ENCODE assay signal across 1 cellular context in the genomic region with DNA sequence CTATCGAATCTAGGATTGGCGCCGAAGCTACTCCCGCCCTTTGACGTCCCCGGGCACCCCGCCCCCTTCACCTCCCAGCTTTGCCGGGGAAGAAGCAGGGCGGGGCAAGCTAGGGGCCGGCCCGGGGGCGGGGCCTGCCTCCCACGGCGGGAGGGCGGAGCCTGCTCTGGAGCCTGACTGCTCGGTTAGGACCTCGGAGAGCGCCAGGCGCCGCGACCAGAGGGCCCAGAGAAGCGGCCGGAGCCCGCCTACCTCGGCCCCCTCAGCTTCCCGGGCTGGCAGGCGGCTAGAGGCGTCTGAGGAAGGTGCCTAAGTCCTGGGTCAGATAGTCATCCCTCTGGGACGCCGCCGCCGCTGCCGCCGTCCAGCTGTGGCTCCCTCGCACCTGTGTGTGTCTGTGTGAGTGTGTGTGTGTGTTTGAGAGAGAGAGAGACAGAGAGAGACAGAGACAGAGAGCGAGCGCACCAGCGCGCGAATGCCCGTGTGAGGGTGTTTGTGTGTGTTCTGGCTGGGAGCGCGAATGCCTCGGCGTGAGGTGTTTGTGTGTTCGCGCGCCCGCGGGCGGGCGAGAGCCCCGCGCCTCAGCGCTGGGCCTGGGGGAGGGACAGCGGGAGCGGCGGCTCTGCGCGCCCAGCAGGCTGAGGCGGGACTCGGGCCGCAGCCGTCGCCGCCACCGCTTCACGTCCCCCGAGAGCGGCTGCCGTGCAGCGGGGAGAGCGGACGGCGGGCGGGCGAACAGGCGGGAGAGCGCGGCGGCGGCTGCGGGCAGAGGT.
TF ChIP-seq lines count a peak whose summit lies in the region.

A gene (plus strand): TSS at position 176 of the 773 bp plus-strand sequence. CDS start 1,374 bp downstream, outside the sequence.

TF ChIP-seq in H1, 55 proteins besides CTCF, POLR2A, EP300 and RAD21 (continued from another document):
- TF ChIP-seq HDAC2 (IDR thresholded peaks at IDR 0.05; ENCODE audit: borderline replicate concordance in 1 of 2, low read depth in 2 of 2, low read length in 2 of 2): peak in 1 of 2 experiments; percentile 66; a peak in 1 of 4 replicates
- no peak for TF ChIP-seq GABPA (IDR thresholded peaks at IDR 0.05; ENCODE audit: borderline replicate concordance, insufficient read depth, low read length)
- TF ChIP-seq, protein P1, sequence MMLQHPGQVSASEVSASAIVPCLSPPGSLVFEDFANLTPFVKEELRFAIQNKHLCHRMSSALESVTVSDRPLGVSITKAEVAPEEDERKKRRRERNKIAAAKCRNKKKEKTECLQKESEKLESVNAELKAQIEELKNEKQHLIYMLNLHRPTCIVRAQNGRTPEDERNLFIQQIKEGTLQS (IDR thresholded peaks at IDR 0.05; ENCODE audit: insufficient read depth, low read depth, low read length): no peak
- 0 out of 2 replicates have a peak, but pooled peaks have one; percentile 5 for TF ChIP-seq SRF (IDR thresholded peaks at IDR 0.05; ENCODE audit: low read depth, low read length)
- TF ChIP-seq CBX8 (IDR thresholded peaks at IDR 0.05; ENCODE audit: borderline replicate concordance, low read depth, low read length): no peak
- TF ChIP-seq CTBP2 (IDR thresholded peaks at IDR 0.05; ENCODE audit: borderline replicate concordance, insufficient read depth, insufficient read length, low read length): no peak
- peak; percentile 85 for TF ChIP-seq KDM4A (IDR thresholded peaks at IDR 0.05; ENCODE audit: low read depth, low read length, severe bottlenecking)
- no peak for TF ChIP-seq MAFK (IDR thresholded peaks at IDR 0.05; ENCODE audit: low read depth, low read length)
- TF ChIP-seq JUN (IDR thresholded peaks at IDR 0.05; ENCODE audit: low read depth, low read length): no peak
- no peak for TF ChIP-seq BRCA1 (IDR thresholded peaks at IDR 0.05; ENCODE audit: low read depth, low read length)
- no peak for TF ChIP-seq RXRA (IDR thresholded peaks at IDR 0.05; ENCODE audit: insufficient read depth, low read depth, low read length)
- no peak for TF ChIP-seq SAP30 (IDR thresholded peaks at IDR 0.05; ENCODE audit: insufficient read depth, insufficient replicate concordance, low read length)
- no peak for TF ChIP-seq TEAD4 (IDR thresholded peaks at IDR 0.05; ENCODE audit: low read depth, low read length)
- TF ChIP-seq TAF7 (optimal IDR thresholded peaks at IDR 0.05; ENCODE audit: borderline replicate concordance, low read depth, low read length): peak; percentile 55
- no peak for TF ChIP-seq BACH1 (IDR thresholded peaks at IDR 0.05; ENCODE audit: low read length)
- no peak for TF ChIP-seq SP2 (IDR thresholded peaks at IDR 0.05; ENCODE audit: low read length)
- TF ChIP-seq, protein P2, sequence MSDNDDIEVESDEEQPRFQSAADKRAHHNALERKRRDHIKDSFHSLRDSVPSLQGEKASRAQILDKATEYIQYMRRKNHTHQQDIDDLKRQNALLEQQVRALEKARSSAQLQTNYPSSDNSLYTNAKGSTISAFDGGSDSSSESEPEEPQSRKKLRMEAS (IDR thresholded peaks at IDR 0.05): no peak; the same call in 1 of the 2 replicates
- TF ChIP-seq HDAC6 (IDR thresholded peaks at IDR 0.05; ENCODE audit: low read depth, low read length): no peak
- no peak for TF ChIP-seq NRF1 (IDR thresholded peaks at IDR 0.05; ENCODE audit: low read depth, low read length)
- TF ChIP-seq TCF12 (IDR thresholded peaks at IDR 0.05; ENCODE audit: low read depth, low read length): no peak
- TF ChIP-seq TAF1 (IDR thresholded peaks at IDR 0.05; ENCODE audit: low read depth, low read length): peak; percentile 79
- peak; percentile 73 for TF ChIP-seq ASH2L (IDR thresholded peaks at IDR 0.05; ENCODE audit: low read length)
- TF ChIP-seq RNF2 (IDR thresholded peaks at IDR 0.05; ENCODE audit: borderline replicate concordance, low read depth, low read length, missing control alignments, poor library complexity, severe bottlenecking): no peak
- no peak for TF ChIP-seq POU5F1 (IDR thresholded peaks at IDR 0.05; ENCODE audit: low read depth, low read length)
- TF ChIP-seq CHD1 (IDR thresholded peaks at IDR 0.05; ENCODE audit: low read depth, low read length): no peak
- TF ChIP-seq EGR1 (IDR thresholded peaks at IDR 0.05; ENCODE audit: borderline replicate concordance, low read depth, low read length): no peak; the same call in 1 of the 2 replicates
- TF ChIP-seq, protein P3, sequence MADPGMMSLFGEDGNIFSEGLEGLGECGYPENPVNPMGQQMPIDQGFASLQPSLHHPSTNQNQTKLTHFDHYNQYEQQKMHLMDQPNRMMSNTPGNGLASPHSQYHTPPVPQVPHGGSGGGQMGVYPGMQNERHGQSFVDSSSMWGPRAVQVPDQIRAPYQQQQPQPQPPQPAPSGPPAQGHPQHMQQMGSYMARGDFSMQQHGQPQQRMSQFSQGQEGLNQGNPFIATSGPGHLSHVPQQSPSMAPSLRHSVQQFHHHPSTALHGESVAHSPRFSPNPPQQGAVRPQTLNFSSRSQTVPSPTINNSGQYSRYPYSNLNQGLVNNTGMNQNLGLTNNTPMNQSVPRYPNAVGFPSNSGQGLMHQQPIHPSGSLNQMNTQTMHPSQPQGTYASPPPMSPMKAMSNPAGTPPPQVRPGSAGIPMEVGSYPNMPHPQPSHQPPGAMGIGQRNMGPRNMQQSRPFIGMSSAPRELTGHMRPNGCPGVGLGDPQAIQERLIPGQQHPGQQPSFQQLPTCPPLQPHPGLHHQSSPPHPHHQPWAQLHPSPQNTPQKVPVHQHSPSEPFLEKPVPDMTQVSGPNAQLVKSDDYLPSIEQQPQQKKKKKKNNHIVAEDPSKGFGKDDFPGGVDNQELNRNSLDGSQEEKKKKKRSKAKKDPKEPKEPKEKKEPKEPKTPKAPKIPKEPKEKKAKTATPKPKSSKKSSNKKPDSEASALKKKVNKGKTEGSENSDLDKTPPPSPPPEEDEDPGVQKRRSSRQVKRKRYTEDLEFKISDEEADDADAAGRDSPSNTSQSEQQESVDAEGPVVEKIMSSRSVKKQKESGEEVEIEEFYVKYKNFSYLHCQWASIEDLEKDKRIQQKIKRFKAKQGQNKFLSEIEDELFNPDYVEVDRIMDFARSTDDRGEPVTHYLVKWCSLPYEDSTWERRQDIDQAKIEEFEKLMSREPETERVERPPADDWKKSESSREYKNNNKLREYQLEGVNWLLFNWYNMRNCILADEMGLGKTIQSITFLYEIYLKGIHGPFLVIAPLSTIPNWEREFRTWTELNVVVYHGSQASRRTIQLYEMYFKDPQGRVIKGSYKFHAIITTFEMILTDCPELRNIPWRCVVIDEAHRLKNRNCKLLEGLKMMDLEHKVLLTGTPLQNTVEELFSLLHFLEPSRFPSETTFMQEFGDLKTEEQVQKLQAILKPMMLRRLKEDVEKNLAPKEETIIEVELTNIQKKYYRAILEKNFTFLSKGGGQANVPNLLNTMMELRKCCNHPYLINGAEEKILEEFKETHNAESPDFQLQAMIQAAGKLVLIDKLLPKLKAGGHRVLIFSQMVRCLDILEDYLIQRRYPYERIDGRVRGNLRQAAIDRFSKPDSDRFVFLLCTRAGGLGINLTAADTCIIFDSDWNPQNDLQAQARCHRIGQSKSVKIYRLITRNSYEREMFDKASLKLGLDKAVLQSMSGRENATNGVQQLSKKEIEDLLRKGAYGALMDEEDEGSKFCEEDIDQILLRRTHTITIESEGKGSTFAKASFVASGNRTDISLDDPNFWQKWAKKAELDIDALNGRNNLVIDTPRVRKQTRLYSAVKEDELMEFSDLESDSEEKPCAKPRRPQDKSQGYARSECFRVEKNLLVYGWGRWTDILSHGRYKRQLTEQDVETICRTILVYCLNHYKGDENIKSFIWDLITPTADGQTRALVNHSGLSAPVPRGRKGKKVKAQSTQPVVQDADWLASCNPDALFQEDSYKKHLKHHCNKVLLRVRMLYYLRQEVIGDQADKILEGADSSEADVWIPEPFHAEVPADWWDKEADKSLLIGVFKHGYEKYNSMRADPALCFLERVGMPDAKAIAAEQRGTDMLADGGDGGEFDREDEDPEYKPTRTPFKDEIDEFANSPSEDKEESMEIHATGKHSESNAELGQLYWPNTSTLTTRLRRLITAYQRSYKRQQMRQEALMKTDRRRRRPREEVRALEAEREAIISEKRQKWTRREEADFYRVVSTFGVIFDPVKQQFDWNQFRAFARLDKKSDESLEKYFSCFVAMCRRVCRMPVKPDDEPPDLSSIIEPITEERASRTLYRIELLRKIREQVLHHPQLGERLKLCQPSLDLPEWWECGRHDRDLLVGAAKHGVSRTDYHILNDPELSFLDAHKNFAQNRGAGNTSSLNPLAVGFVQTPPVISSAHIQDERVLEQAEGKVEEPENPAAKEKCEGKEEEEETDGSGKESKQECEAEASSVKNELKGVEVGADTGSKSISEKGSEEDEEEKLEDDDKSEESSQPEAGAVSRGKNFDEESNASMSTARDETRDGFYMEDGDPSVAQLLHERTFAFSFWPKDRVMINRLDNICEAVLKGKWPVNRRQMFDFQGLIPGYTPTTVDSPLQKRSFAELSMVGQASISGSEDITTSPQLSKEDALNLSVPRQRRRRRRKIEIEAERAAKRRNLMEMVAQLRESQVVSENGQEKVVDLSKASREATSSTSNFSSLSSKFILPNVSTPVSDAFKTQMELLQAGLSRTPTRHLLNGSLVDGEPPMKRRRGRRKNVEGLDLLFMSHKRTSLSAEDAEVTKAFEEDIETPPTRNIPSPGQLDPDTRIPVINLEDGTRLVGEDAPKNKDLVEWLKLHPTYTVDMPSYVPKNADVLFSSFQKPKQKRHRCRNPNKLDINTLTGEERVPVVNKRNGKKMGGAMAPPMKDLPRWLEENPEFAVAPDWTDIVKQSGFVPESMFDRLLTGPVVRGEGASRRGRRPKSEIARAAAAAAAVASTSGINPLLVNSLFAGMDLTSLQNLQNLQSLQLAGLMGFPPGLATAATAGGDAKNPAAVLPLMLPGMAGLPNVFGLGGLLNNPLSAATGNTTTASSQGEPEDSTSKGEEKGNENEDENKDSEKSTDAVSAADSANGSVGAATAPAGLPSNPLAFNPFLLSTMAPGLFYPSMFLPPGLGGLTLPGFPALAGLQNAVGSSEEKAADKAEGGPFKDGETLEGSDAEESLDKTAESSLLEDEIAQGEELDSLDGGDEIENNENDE (IDR thresholded peaks at IDR 0.05; ENCODE audit: insufficient replicate concordance, low read length): no peak
- peak; percentile 58 to 97; a peak in 3 of 4 replicates for TF ChIP-seq SIN3A (conservative IDR thresholded peaks at IDR 0.05 in 1 of 2, IDR thresholded peaks at IDR 0.05 in 1 of 2; ENCODE audit: low read depth in 1 of 2, low read length in 2 of 2)
- no peak for TF ChIP-seq KDM1A (IDR thresholded peaks at IDR 0.05; ENCODE audit: borderline replicate concordance, low read length)
- no peak for TF ChIP-seq ZNF274 (IDR thresholded peaks at IDR 0.05; ENCODE audit: borderline replicate concordance, extremely low read depth, low read length)
- no peak for TF ChIP-seq CEBPB (IDR thresholded peaks at IDR 0.05; ENCODE audit: low read depth, low read length)
- peak; percentile 7 for TF ChIP-seq EZH2 (IDR thresholded peaks at IDR 0.05; ENCODE audit: low read depth, low read length, severe bottlenecking)
- TF ChIP-seq SUZ12 (IDR thresholded peaks at IDR 0.05; ENCODE audit: low read length): no peak
- no peak for TF ChIP-seq FOSL1 (IDR thresholded peaks at IDR 0.05; ENCODE audit: insufficient read depth, low read depth, low read length)
- peak; percentile 44; the same call in 1 of the 2 replicates for TF ChIP-seq TBP (IDR thresholded peaks at IDR 0.05; ENCODE audit: low read depth, low read length)
- TF ChIP-seq, protein P4, sequence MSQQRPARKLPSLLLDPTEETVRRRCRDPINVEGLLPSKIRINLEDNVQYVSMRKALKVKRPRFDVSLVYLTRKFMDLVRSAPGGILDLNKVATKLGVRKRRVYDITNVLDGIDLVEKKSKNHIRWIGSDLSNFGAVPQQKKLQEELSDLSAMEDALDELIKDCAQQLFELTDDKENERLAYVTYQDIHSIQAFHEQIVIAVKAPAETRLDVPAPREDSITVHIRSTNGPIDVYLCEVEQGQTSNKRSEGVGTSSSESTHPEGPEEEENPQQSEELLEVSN (IDR thresholded peaks at IDR 0.05): peak; percentile 33; the same call in 1 of the 2 replicates
- TF ChIP-seq SP1 (IDR thresholded peaks at IDR 0.05; ENCODE audit: low read depth, low read length): no peak
- TF ChIP-seq KDM5A (IDR thresholded peaks at IDR 0.05; ENCODE audit: low read length): no peak
- TF ChIP-seq CBX5 (IDR thresholded peaks at IDR 0.05; ENCODE audit: low read depth, low read length): no peak
- TF ChIP-seq, protein P5, sequence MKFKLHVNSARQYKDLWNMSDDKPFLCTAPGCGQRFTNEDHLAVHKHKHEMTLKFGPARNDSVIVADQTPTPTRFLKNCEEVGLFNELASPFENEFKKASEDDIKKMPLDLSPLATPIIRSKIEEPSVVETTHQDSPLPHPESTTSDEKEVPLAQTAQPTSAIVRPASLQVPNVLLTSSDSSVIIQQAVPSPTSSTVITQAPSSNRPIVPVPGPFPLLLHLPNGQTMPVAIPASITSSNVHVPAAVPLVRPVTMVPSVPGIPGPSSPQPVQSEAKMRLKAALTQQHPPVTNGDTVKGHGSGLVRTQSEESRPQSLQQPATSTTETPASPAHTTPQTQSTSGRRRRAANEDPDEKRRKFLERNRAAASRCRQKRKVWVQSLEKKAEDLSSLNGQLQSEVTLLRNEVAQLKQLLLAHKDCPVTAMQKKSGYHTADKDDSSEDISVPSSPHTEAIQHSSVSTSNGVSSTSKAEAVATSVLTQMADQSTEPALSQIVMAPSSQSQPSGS (IDR thresholded peaks at IDR 0.05; ENCODE audit: low read length): no peak
- no peak for TF ChIP-seq YY1 (IDR thresholded peaks at IDR 0.05; ENCODE audit: low read depth, low read length)
- TF ChIP-seq JUND (IDR thresholded peaks at IDR 0.05; ENCODE audit: low read length): 0 out of 2 replicates have a peak, but pooled peaks have one; percentile 10
- TF ChIP-seq RBBP5 (IDR thresholded peaks at IDR 0.05; ENCODE audit: borderline replicate concordance, low read depth, low read length): peak; percentile 96
- TF ChIP-seq CHD2 (IDR thresholded peaks at IDR 0.05; ENCODE audit: low read length): 0 out of 2 replicates have a peak, but pooled peaks have one; percentile 13
- TF ChIP-seq PHF8 (conservative IDR thresholded peaks at IDR 0.05; ENCODE audit: low read depth, low read length): no peak; the same call in 1 of the 2 replicates
- no peak for TF ChIP-seq SP4 (IDR thresholded peaks at IDR 0.05; ENCODE audit: low read length)
- TF ChIP-seq, protein P6, sequence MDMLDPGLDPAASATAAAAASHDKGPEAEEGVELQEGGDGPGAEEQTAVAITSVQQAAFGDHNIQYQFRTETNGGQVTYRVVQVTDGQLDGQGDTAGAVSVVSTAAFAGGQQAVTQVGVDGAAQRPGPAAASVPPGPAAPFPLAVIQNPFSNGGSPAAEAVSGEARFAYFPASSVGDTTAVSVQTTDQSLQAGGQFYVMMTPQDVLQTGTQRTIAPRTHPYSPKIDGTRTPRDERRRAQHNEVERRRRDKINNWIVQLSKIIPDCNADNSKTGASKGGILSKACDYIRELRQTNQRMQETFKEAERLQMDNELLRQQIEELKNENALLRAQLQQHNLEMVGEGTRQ (IDR thresholded peaks at IDR 0.05; ENCODE audit: low read length): no peak
- TF ChIP-seq SIX5 (IDR thresholded peaks at IDR 0.05; ENCODE audit: low read depth, low read length): no peak
- TF ChIP-seq GTF2F1 (IDR thresholded peaks at IDR 0.05; ENCODE audit: borderline replicate concordance, low read depth, low read length): 0 out of 2 replicates have a peak, but pooled peaks have one; percentile 23
- TF ChIP-seq POLR2AphosphoS5 (IDR thresholded peaks at IDR 0.05; ENCODE audit: low read depth, low read length): no peak
- peak; percentile 1 for TF ChIP-seq NANOG (IDR thresholded peaks at IDR 0.05; ENCODE audit: insufficient read depth, low read depth, low read length, poor library complexity, severe bottlenecking)
- TF ChIP-seq RFX5 (IDR thresholded peaks at IDR 0.05; ENCODE audit: borderline replicate concordance, low read depth, low read length): no peak
